10 cellular contexts compared by ENCODE assay signal in the genomic region with DNA sequence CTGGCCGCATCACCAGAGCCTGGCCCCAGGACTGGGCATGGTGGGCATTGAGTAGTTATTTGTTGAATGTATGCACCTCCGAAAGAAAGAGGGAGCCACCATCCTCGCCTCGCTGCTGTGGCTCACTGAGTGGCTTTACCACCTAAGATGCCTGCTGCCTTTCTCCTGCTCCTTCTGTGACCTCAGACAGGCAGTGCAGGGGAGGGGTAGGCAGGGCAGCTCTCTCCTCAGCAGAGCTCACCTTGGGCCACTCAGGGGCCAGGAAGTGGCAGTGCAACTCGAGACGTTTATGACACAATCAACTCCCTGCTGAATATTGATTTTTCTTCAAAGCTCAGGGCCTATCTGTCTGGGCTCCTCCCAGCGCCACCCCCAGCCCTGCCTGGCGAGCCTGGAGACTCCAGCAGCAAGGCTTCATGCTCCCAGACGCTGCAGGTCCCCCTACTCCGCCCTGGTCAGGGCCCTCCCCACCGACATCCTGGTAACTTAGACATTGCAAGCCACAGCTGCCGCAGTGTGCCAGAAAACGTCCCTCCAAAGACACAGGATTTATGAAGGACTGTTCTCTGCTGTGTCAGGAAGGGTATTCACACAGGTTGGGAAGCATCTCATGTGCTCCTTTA.
DNase-seq lines count a peak whose midpoint lies in the region; ATAC-seq and TF ChIP-seq lines count a peak whose summit lies in the region.
"Had no signal": no experiment of that assay in that cellular context is flagged by ENCODE, and none has a peak within 500 bp of the region (broad histone marks: within the 10 kb centered on the region; RNA-seq: fewer than 3 reads in every experiment).

No MANE protein-coding gene starts in this region.

- no peak overlapping the region for H3K4ac ChIP-seq in H9 (ENCODE audit: low read depth, low read length)

- no peak overlapping the region for H3K4me2 ChIP-seq in H9 (ENCODE audit: insufficient read depth, insufficient read length, low read length)
- H3K4me2 ChIP-seq in parathyroid adenoma (ENCODE audit: low read length), result no peak overlapping the region

- no peak overlapping the region for H2BK12ac ChIP-seq in H9 (ENCODE audit: insufficient read length, low read depth, low read length)

- no peak overlapping the region for H3T11ph ChIP-seq in H9 (ENCODE audit: low read length)

- no peak for TF ChIP-seq CTCF in H9 (conservative IDR thresholded peaks at IDR 0.05)
- TF ChIP-seq CTCF in parathyroid adenoma (IDR thresholded peaks at IDR 0.05), result no peak

- no peak overlapping the region for H3K4me3 ChIP-seq in parathyroid adenoma (ENCODE audit: low read depth, low read length)
- H3K4me3 ChIP-seq: psoas muscle had no signal

- no peaks in the 10 kb centered on the region for H3K79me1 ChIP-seq in H9 (ENCODE audit: insufficient read depth, low read depth, low read length, poor library complexity, severe bottlenecking)

- H2BK120ac ChIP-seq in H9 (ENCODE audit: low read depth, low read length, poor library complexity, severe bottlenecking), result no peak overlapping the region

- H3K79me2 ChIP-seq in H9 (ENCODE audit: insufficient read depth, low read length) (no peaks in the 10 kb centered on the region), parathyroid adenoma (no peaks in the 10 kb centered on the region)

- H4K91ac ChIP-seq in H9 (ENCODE audit: insufficient read length, low read depth, low read length), result no peak overlapping the region

- peaks cover 15 to 23% of the 10 kb centered on the region in 2 experiments for H3K4me1 Mint-ChIP-seq in H9
- no peaks in the 10 kb centered on the region for H3K4me1 Mint-ChIP-seq in activated CD4-positive, alpha-beta memory T cell treated with anti-CD3 and anti-CD28 coated beads, Interleukin-2, amount 10 ng/mL, durations not matched to agents 7 days and 5 days
- H3K4me1 Mint-ChIP-seq: stimulated activated effector memory CD8-positive, alpha-beta T cell treated with anti-CD3 and anti-CD28 coated beads, Interleukin-12 subunit alpha, Interleukin-12 subunit beta, amount 100 ng/mL, for 72 hours had no signal

- peaks cover 10% of the 10 kb centered on the region for H3K27me3 Mint-ChIP-seq in H9 (ENCODE audit: low read depth)
- H3K27me3 Mint-ChIP-seq in activated CD4-positive, alpha-beta memory T cell treated with anti-CD3 and anti-CD28 coated beads, Interleukin-2, amount 10 ng/mL, durations not matched to agents 7 days and 5 days, result no peaks in the 10 kb centered on the region

- no peaks in the 10 kb centered on the region for H3K36me3 ChIP-seq in parathyroid adenoma (ENCODE audit: control insufficient read depth, insufficient read depth, low read length)

- H4K20me1 ChIP-seq in H9 (ENCODE audit: control insufficient read depth, insufficient read depth, insufficient read length), result no peaks in the 10 kb centered on the region

- no peak overlapping the region; the same call in 1 of the 2 replicates for H3K14ac ChIP-seq in H9 (ENCODE audit: insufficient read depth, low read length)

- no peak for ATAC-seq in HG02852 (IDR thresholded peaks at IDR 0.05; ENCODE audit: unreplicated experiment)
- ATAC-seq: stimulated activated effector memory CD8-positive, alpha-beta T cell treated with anti-CD3 and anti-CD28 coated beads, Interleukin-12 subunit alpha, Interleukin-12 subunit beta, amount 100 ng/mL, for 72 hours had no signal

- H2AFZ ChIP-seq in H9 (ENCODE audit: low read length), result no peak overlapping the region
- peak overlapping the region; percentile 33 for H2AFZ ChIP-seq in parathyroid adenoma

- no peaks in the 10 kb centered on the region for H3K9me3 ChIP-seq in H9 (ENCODE audit: control insufficient read depth, low read depth, low read length)
- no peaks in the 10 kb centered on the region for H3K9me3 ChIP-seq in parathyroid adenoma (ENCODE audit: control insufficient read depth, low read length)
- H3K9me3 ChIP-seq: psoas muscle had no signal

- H3K36me3 Mint-ChIP-seq in H9 (ENCODE audit: insufficient read depth in 1 of 3, low read depth in 3 of 3), result no peaks in the 10 kb centered on the region
- H3K36me3 Mint-ChIP-seq in activated CD4-positive, alpha-beta memory T cell treated with anti-CD3 and anti-CD28 coated beads, Interleukin-2, amount 10 ng/mL, durations not matched to agents 7 days and 5 days (ENCODE audit: low read depth), result no peaks in the 10 kb centered on the region
- H3K36me3 Mint-ChIP-seq: stimulated activated effector memory CD8-positive, alpha-beta T cell treated with anti-CD3 and anti-CD28 coated beads, Interleukin-12 subunit alpha, Interleukin-12 subunit beta, amount 100 ng/mL, for 72 hours had no signal

- CTCF ChIA-PET in activated CD4-positive, alpha-beta memory T cell treated with anti-CD3 and anti-CD28 coated beads, Interleukin-2, amount 10 ng/mL, durations not matched to agents 7 days and 5 days (lab: Charles Lee), result no interaction called here

- DNase-seq in H9 (peak; percentile 92), NCI-H2029 (lab: John Stamatoyannopoulos, UW) (peak; percentile 67), glomerular visceral epithelial cell (ENCODE audit: extremely low spot score) (no peak)
- peak; percentile 12 for DNase-seq in activated CD4-positive, alpha-beta memory T cell treated with anti-CD3 and anti-CD28 coated beads, Interleukin-2, amount 10 ng/mL, durations not matched to agents 7 days and 5 days
- no peak for DNase-seq in activated CD8-positive, alpha-beta memory T cell treated with anti-CD3 and anti-CD28 coated beads, Interleukin-2, amount 50 U/mL, for 4 hours
- no peak for DNase-seq in stimulated activated naive CD4-positive, alpha-beta T cell (lab: John Stamatoyannopoulos, UW)
- DNase-seq: psoas muscle had no signal

- H2AK5ac ChIP-seq in H9 (ENCODE audit: insufficient read length, low read length), result no peak overlapping the region

- POLR2A ChIA-PET in activated CD4-positive, alpha-beta memory T cell treated with anti-CD3 and anti-CD28 coated beads, Interleukin-2, amount 10 ng/mL, durations not matched to agents 7 days and 5 days (lab: Charles Lee), result no interaction called here

- no peak overlapping the region; a peak in 1 of 7 replicates for H3K27ac Mint-ChIP-seq in H9
- H3K27ac Mint-ChIP-seq in activated CD4-positive, alpha-beta memory T cell treated with anti-CD3 and anti-CD28 coated beads, Interleukin-2, amount 10 ng/mL, durations not matched to agents 7 days and 5 days, result no peak overlapping the region
- H3K27ac Mint-ChIP-seq: stimulated activated effector memory CD8-positive, alpha-beta T cell treated with anti-CD3 and anti-CD28 coated beads, Interleukin-12 subunit alpha, Interleukin-12 subunit beta, amount 100 ng/mL, for 72 hours had no signal

- H3K27me3 ChIP-seq in H9 (ENCODE audit: insufficient read depth, low read length), result no peaks in the 10 kb centered on the region
- no peaks in the 10 kb centered on the region for H3K27me3 ChIP-seq in parathyroid adenoma (ENCODE audit: control insufficient read depth, insufficient read depth, low read length)

- H4K5ac ChIP-seq in H9 (ENCODE audit: insufficient read length, low read depth, low read length), result no peak overlapping the region

- H3K27ac ChIP-seq in H9 (ENCODE audit: insufficient read length, low read depth, low read length) (no peak overlapping the region), parathyroid adenoma (no peak overlapping the region)
- H3K27ac ChIP-seq: psoas muscle had no signal

- peak overlapping the region in 1 of 2 experiments; percentile 50; a peak in 3 of 5 replicates for H3K4me3 Mint-ChIP-seq in H9
- H3K4me3 Mint-ChIP-seq in activated CD4-positive, alpha-beta memory T cell treated with anti-CD3 and anti-CD28 coated beads, Interleukin-2, amount 10 ng/mL, durations not matched to agents 7 days and 5 days, result no peak overlapping the region
- H3K4me3 Mint-ChIP-seq: stimulated activated effector memory CD8-positive, alpha-beta T cell treated with anti-CD3 and anti-CD28 coated beads, Interleukin-12 subunit alpha, Interleukin-12 subunit beta, amount 100 ng/mL, for 72 hours had no signal

- WGBS in H9 (ENCODE audit: extremely low coverage, insufficient read length, low lambda C conversion rate), result no CpG with 5 or more reads among the region's 13 CpGs

- no peak overlapping the region for H3K23ac ChIP-seq in H9 (ENCODE audit: insufficient read length, low read depth, low read length)

- H2BK5ac ChIP-seq in H9 (ENCODE audit: insufficient read length, low read length), result no peak overlapping the region

- no peak overlapping the region for H3K18ac ChIP-seq in H9 (ENCODE audit: insufficient read length, low read depth, low read length)

- no peak overlapping the region for H3K56ac ChIP-seq in H9 (ENCODE audit: insufficient read length, low read depth, low read length)

- H3K4me1 ChIP-seq in H9 (ENCODE audit: insufficient read depth, low read length) (no peaks in the 10 kb centered on the region; the same call in 1 of the 2 replicates), parathyroid adenoma (no peaks in the 10 kb centered on the region)
- H3K4me1 ChIP-seq: psoas muscle had no signal

- H3K23me2 ChIP-seq in H9 (ENCODE audit: insufficient read length, low read depth, low read length, poor library complexity, severe bottlenecking), result no peaks in the 10 kb centered on the region

- H4K8ac ChIP-seq in H9 (replicated peaks; ENCODE audit: insufficient read length, low read depth, low read length), result no peak overlapping the region

- no peak overlapping the region for H2BK15ac ChIP-seq in H9 (ENCODE audit: low read depth, low read length)

- no peak overlapping the region for H2BK20ac ChIP-seq in H9 (ENCODE audit: low read depth, low read length, poor library complexity, severe bottlenecking)

- H3K9me3 Mint-ChIP-seq in H9, result no peaks in the 10 kb centered on the region; a peak in 1 of 5 replicates
- H3K9me3 Mint-ChIP-seq in activated CD4-positive, alpha-beta memory T cell treated with anti-CD3 and anti-CD28 coated beads, Interleukin-2, amount 10 ng/mL, durations not matched to agents 7 days and 5 days, result no peaks in the 10 kb centered on the region
- H3K9me3 Mint-ChIP-seq: stimulated activated effector memory CD8-positive, alpha-beta T cell treated with anti-CD3 and anti-CD28 coated beads, Interleukin-12 subunit alpha, Interleukin-12 subunit beta, amount 100 ng/mL, for 72 hours had no signal

- H3K9ac ChIP-seq in H9 (ENCODE audit: extremely low read depth, insufficient read length, low read length) (no peak overlapping the region), parathyroid adenoma (no peak overlapping the region)

Comparison
In these comparisons a context has a peak if more than half of its experiments do, and no peak if none do; other contexts are left out.
1. DNase-seq: peak in H9 (single experiment), NCI-H2029 (single experiment) and activated CD4-positive, alpha-beta memory T cell treated with anti-CD3 and anti-CD28 coated beads, Interleukin-2, amount 10 ng/mL, durations not matched to agents 7 days and 5 days (single experiment); none in activated CD8-positive, alpha-beta memory T cell treated with anti-CD3 and anti-CD28 coated beads, Interleukin-2, amount 50 U/mL, for 4 hours (single experiment), glomerular visceral epithelial cell (single experiment) and stimulated activated naive CD4-positive, alpha-beta T cell (0 of 6).